In the genomic region with DNA sequence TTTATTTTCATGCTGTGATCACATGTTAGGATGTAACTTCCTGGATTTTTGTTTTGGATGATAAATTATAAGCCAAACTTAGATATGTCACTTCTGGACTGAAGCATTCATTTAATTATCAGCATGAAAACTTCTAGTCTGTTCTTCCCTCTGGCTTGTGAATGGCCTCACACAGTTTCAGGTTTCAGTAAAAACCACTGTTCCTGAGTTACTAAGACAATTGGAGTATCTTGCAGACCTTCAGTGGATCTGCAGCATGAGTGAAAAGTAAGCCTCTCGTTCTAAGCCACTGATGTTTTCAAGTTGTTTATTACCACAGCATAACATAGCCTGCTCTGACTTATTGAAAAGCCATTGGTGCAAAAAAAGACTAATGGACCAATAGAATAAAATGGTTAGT, we compare ENCODE assay signal across 25 cellular contexts. TPM values are rescaled to one million over a fixed set of nuclear protein-coding genes. Genes with fewer than 3 reads are reported as not detected.
"Had no signal": no experiment of that assay in that cellular context is flagged by ENCODE, and none has a peak within 500 bp of the region (broad histone marks: within the 10 kb centered on the region; RNA-seq: fewer than 3 reads in every experiment).

No MANE protein-coding gene starts in this region.

- H2AFZ ChIP-seq: PC-9 had no signal

- H3K4me1 ChIP-seq: adrenal gland had no signal

- H3K36me3 ChIP-seq: adrenal gland had no signal

- H3K4me3 ChIP-seq: adrenal gland, PC-9 had no signal

- H3K27me3 ChIP-seq: adrenal gland had no signal

- DNase-seq: activated CD4-positive, alpha-beta T cell treated with anti-CD3 and anti-CD28 coated beads for 48 hours; activated CD4-positive, alpha-beta T cell treated with anti-CD3 and anti-CD28 coated beads, Interleukin-2, amount 50 U/mL, for 4 hours; activated CD4-positive, CD25-positive, alpha-beta regulatory T cell treated with anti-CD3 and anti-CD28 coated beads, Interleukin-2, amount 50 U/mL, for 72 hours; activated CD8-positive, alpha-beta memory T cell treated with anti-CD3 and anti-CD28 coated beads, Interleukin-2, amount 50 U/mL, for 48 hours; activated CD8-positive, alpha-beta T cell treated with anti-CD3 and anti-CD28 coated beads, Interleukin-2, amount 10 ng/mL, durations not matched to agents 7 days and 5 days; activated naive CD4-positive, alpha-beta T cell treated with anti-CD3 and anti-CD28 coated beads, Interleukin-2, amount 50 U/mL, for 16 hours; activated naive CD8-positive, alpha-beta T cell treated with anti-CD3 and anti-CD28 coated beads, Interleukin-2, amount 10 ng/mL, durations not matched to agents 7 days and 5 days; activated T-cell treated with anti-CD3 and anti-CD28 coated beads, Interleukin-2, amount 50 U/mL, for 1 hour; adrenal gland; anterior cingulate cortex; cerebellar nuclear complex; NCI-H1092; NCI-H1417; NCI-H1694; NCI-H2029; NCI-H2171; NCI-H2227 treated with DMSO at 0.1 percent for 48 hours; NCI-H526 treated with DMSO at 0.1 percent for 48 hours; PC-9; SHP77 treated with DMSO at 0.1 percent for 48 hours; T-helper 9 cell had no signal

- H3K4me2 ChIP-seq: PC-9 had no signal

- H3K27ac ChIP-seq: adrenal gland, PC-9 had no signal

- ATAC-seq: activated CD8-positive, alpha-beta T cell treated with anti-CD3 and anti-CD28 coated beads, Interleukin-2, amount 10 ng/mL, durations not matched to agents 7 days and 5 days; WTC11 had no signal

RNA-seq across cellular contexts. Expression of a gene that starts 55.3 kb away (rescaled TPM):
- total RNA-seq: activated CD8-positive, alpha-beta T cell treated with anti-CD3 and anti-CD28 coated beads, Interleukin-2, amount 10 ng/mL, durations not matched to agents 7 days and 5 days; activated naive CD8-positive, alpha-beta T cell treated with anti-CD3 and anti-CD28 coated beads, Interleukin-2, amount 10 ng/mL, durations not matched to agents 7 days and 5 days; adrenal gland; cardiac septum; NCI-H460; PC-9; SK-MEL-5; WTC11 had no signal
